ENCODE assay signal across 8 cellular contexts in genomic region chr19:45137179-45137761, GRCh38. TPM values are rescaled to one million over a fixed set of nuclear protein-coding genes. Genes with fewer than 3 reads are reported as not detected.
A peak's percentile ranks its signal among the peaks of the same experiment; 100 is the strongest.
DNase-seq lines count a peak whose midpoint lies in the region; ATAC-seq and TF ChIP-seq lines count a peak whose summit lies in the region.

No MANE protein-coding gene starts in this region.

- H3K4ac ChIP-seq in neuronal stem cell (ENCODE audit: low read length) = no peak overlapping the region

- no peak overlapping the region for H3K14ac ChIP-seq in neuronal stem cell (ENCODE audit: low read length)

- H4K8ac ChIP-seq in neuronal stem cell (ENCODE audit: low read depth, low read length) = no peak overlapping the region

- H3K27ac ChIP-seq in neuronal stem cell (replicated peaks; ENCODE audit: low read length) = no peak overlapping the region

- DNase-seq in neuronal stem cell (ENCODE audit: low spot score) = no peak
- no peak for DNase-seq in NCI-H1105 (lab: John Stamatoyannopoulos, UW)
- DNase-seq in activated CD4-positive, alpha-beta T cell treated with anti-CD3 and anti-CD28 coated beads, Interleukin-2, amount 50 U/mL, for 1 hour = no peak
- no peak for DNase-seq in GF-D8 (lab: John Stamatoyannopoulos, UW)
- DNase-seq in mesenteric fat pad (ENCODE audit: low spot score) = no peak

- H3K9me3 ChIP-seq in neuronal stem cell (replicated peaks in 1 of 2; ENCODE audit: control insufficient read depth in 2 of 2, insufficient read depth in 1 of 2, low read depth in 1 of 2, low read length in 2 of 2) = peaks cover 0 to 2% of the 10 kb centered on the region in 2 donors

- no peak overlapping the region for H3K4me2 ChIP-seq in neuronal stem cell (ENCODE audit: insufficient read depth, low read length, poor library complexity, severe bottlenecking)

- H3K79me1 ChIP-seq in neuronal stem cell (ENCODE audit: low read depth, low read length) = peaks cover 17% of the 10 kb centered on the region

- no CpG with 5 or more reads among the region's 17 CpGs for WGBS in neuronal stem cell (ENCODE audit: extremely low coverage in 2 of 2, insufficient read length in 2 of 2, insufficient replicate concordance in 1 of 2), 2 donors

- H3K4me3 ChIP-seq in neuronal stem cell (ENCODE audit: low read length in 2 of 2) = no peak overlapping the region

- H3K23ac ChIP-seq in neuronal stem cell (ENCODE audit: low read depth, low read length, poor library complexity) = no peak overlapping the region

- H3K36me3 ChIP-seq in neuronal stem cell (replicated peaks in 1 of 2; ENCODE audit: control insufficient read depth in 2 of 2, insufficient read depth in 2 of 2, low read length in 2 of 2) = peaks cover 15 to 20% of the 10 kb centered on the region in 2 donors

- H2AK5ac ChIP-seq in neuronal stem cell (ENCODE audit: low read depth, low read length) = no peak overlapping the region

- H2BK5ac ChIP-seq in neuronal stem cell (ENCODE audit: low read length) = no peak overlapping the region

- no peak overlapping the region for H2AFZ ChIP-seq in neuronal stem cell (ENCODE audit: low read length)

- no peak overlapping the region for H3K9ac ChIP-seq in neuronal stem cell (ENCODE audit: low read depth, low read length, poor library complexity)

- no peaks in the 10 kb centered on the region for H3K27me3 ChIP-seq in neuronal stem cell (ENCODE audit: control insufficient read depth in 3 of 3, insufficient read depth in 3 of 3, low read depth in 1 of 3, low read length in 3 of 3)

- H3K4me1 ChIP-seq in neuronal stem cell (ENCODE audit: control insufficient read depth in 2 of 2, insufficient read depth in 1 of 2, low read depth in 1 of 2, low read length in 2 of 2) = peaks cover 13 to 19% of the 10 kb centered on the region in 2 donors

- no peak overlapping the region for H4K91ac ChIP-seq in neuronal stem cell (ENCODE audit: low read depth, low read length, poor library complexity)

- H2BK15ac ChIP-seq in neuronal stem cell (ENCODE audit: low read length) = no peak overlapping the region

- no peak overlapping the region for H2BK120ac ChIP-seq in neuronal stem cell (ENCODE audit: low read depth, low read length)

- peak overlapping the region; percentile 4 for H3K18ac ChIP-seq in neuronal stem cell (ENCODE audit: low read length)

- ATAC-seq in GM18867 (IDR thresholded peaks at IDR 0.05; ENCODE audit: unreplicated experiment) = peak; percentile 72
- peak; percentile 81 for ATAC-seq in HG02852 (IDR thresholded peaks at IDR 0.05; ENCODE audit: unreplicated experiment)
- peak; percentile 29; the same call in 2 of the 3 replicates for ATAC-seq in SK-N-SH treated with all-trans-retinoic acid at 6 μM for 48 hours

- no peak overlapping the region for H2BK12ac ChIP-seq in neuronal stem cell (ENCODE audit: low read length)

TF ChIP-seq in SK-N-SH treated with all-trans-retinoic acid at 6 μM for 48 hours, 23 proteins besides CTCF, POLR2A, EP300 and RAD21:
- TF ChIP-seq ISL1 (CRISPR knock-in tag; IDR thresholded peaks at IDR 0.05) (0 out of 2 replicates have a peak, but pooled peaks have one; percentile 28), SNAI2 (CRISPR knock-in tag; IDR thresholded peaks at IDR 0.05) (no peak), ZNF70 (CRISPR knock-in tag; IDR thresholded peaks at IDR 0.05) (no peak)

RNA-seq across cellular contexts. Expression of gene NKPD1, which starts 23.5 kb away (rescaled TPM):
- polyA plus RNA-seq in neuronal stem cell (2013, experiment 1 of 2) = 0.28 TPM
- polyA plus RNA-seq in neuronal stem cell (2013, experiment 2 of 2) = 0.33 TPM
- not detected for total RNA-seq in mesenteric fat pad

RNA-seq across cellular contexts. Expression of gene TRAPPC6A, which starts 40.8 kb away (rescaled TPM):
- polyA plus RNA-seq in neuronal stem cell (2013, experiment 1 of 2) = 50.4 TPM
- 51.0 TPM for polyA plus RNA-seq in neuronal stem cell (2013, experiment 2 of 2)
- 12.3 TPM for total RNA-seq in mesenteric fat pad

RNA-seq across cellular contexts. Expression of gene BLOC1S3, which starts 41.3 kb away (rescaled TPM):
- 3.6 TPM for polyA plus RNA-seq in neuronal stem cell (2013, experiment 1 of 2)
- 3.7 TPM for polyA plus RNA-seq in neuronal stem cell (2013, experiment 2 of 2)
- total RNA-seq in mesenteric fat pad = 8.4 TPM

RNA-seq across cellular contexts. Expression of gene PPP1R37, which starts 44.3 kb away (rescaled TPM):
- 15.6 TPM for polyA plus RNA-seq in neuronal stem cell (2013, experiment 1 of 2)
- 15.8 TPM for polyA plus RNA-seq in neuronal stem cell (2013, experiment 2 of 2)
- 22.0 TPM for total RNA-seq in mesenteric fat pad

RNA-seq across cellular contexts. Expression of gene GEMIN7, which starts 58.2 kb away (rescaled TPM):
- polyA plus RNA-seq in neuronal stem cell (2013, experiment 1 of 2) = 19.2 TPM
- polyA plus RNA-seq in neuronal stem cell (2013, experiment 2 of 2) = 18.7 TPM
- 18.3 TPM for total RNA-seq in mesenteric fat pad

Comparison
In these comparisons a context has a peak if more than half of its experiments do, and no peak if none do; other contexts are left out.
1. ATAC-seq: peak in every context shown above with its lines; median percentile 81 in HG02852; 72 in GM18867; 29 in SK-N-SH treated with all-trans-retinoic acid at 6 μM for 48 hours.